Comparison of ENCODE assay signal across 30 cellular contexts in genomic region chr10:44715081-44715480, GRCh38.
A peak's percentile ranks its signal among the peaks of the same experiment; 100 is the strongest.
DNase-seq lines count a peak whose midpoint lies in the region; ATAC-seq, FAIRE-seq and TF ChIP-seq lines count a peak whose summit lies in the region.
"Had no signal": no experiment of that assay in that cellular context is flagged by ENCODE, and none has a peak within 500 bp of the region (broad histone marks: within the 10 kb centered on the region; RNA-seq: fewer than 3 reads in every experiment).

No MANE protein-coding gene starts in this region.

- peaks cover 13% of the 10 kb centered on the region for H3K4me1 ChIP-seq in astrocyte (ENCODE audit: insufficient read depth, low read length)
- H3K4me1 ChIP-seq: right atrium auricular region, uterus had no signal

- TF ChIP-seq CTCF in astrocyte (IDR thresholded peaks at IDR 0.05; ENCODE audit: insufficient read depth, low read depth, low read length) (no peak), fibroblast of the aortic adventitia (IDR thresholded peaks at IDR 0.05; ENCODE audit: insufficient read depth, low read length) (no peak)

- H4K20me1 ChIP-seq in astrocyte (ENCODE audit: insufficient read depth, low read length), result no peaks in the 10 kb centered on the region

- no peak overlapping the region for H3K4me3 Mint-ChIP-seq in astrocyte (ENCODE audit: unreplicated experiment)
- H3K4me3 Mint-ChIP-seq: brain; CD4-positive, alpha-beta memory T cell; effector memory CD8-positive, alpha-beta T cell; memory B cell; T-cell had no signal

- no peaks in the 10 kb centered on the region for H3K27me3 Mint-ChIP-seq in astrocyte (ENCODE audit: low read depth, unreplicated experiment)
- H3K27me3 Mint-ChIP-seq: brain; effector memory CD8-positive, alpha-beta T cell; memory B cell had no signal

- no peaks in the 10 kb centered on the region for H3K36me3 Mint-ChIP-seq in astrocyte (ENCODE audit: low read depth, unreplicated experiment)
- H3K36me3 Mint-ChIP-seq: activated naive CD4-positive, alpha-beta T cell treated with anti-CD3 and anti-CD28 coated beads, Interleukin-2, amount 50 U/mL, for 72 hours; brain; CD4-positive, alpha-beta memory T cell; memory B cell; T-cell had no signal

- H3K4me1 Mint-ChIP-seq in astrocyte (ENCODE audit: low read depth, unreplicated experiment), result peaks cover 10% of the 10 kb centered on the region
- H3K4me1 Mint-ChIP-seq: brain; CD4-positive, alpha-beta memory T cell; memory B cell; T-cell had no signal

- H3K9me3 Mint-ChIP-seq in astrocyte (ENCODE audit: unreplicated experiment), result no peaks in the 10 kb centered on the region
- H3K9me3 Mint-ChIP-seq: activated T-helper 2 cell treated with anti-CD3 and anti-CD28 coated beads, Interferon-gamma antibody, Interleukin-2, Interleukin-4, amounts not matched to agents 10 μg/mL and 5 μg/mL and 100 μg/mL, durations not matched to agents 14 hours and 24 hours and 36 hours had no signal

- H3K27me3 ChIP-seq in astrocyte (ENCODE audit: insufficient read depth, low read length), result no peaks in the 10 kb centered on the region
- H3K27me3 ChIP-seq: right atrium auricular region, uterus had no signal

- no peak for ATAC-seq in GM19324 (IDR thresholded peaks at IDR 0.05; ENCODE audit: low FRiP score, unreplicated experiment)
- no peak for ATAC-seq in HG02571 (IDR thresholded peaks at IDR 0.05; ENCODE audit: unreplicated experiment)
- ATAC-seq: activated naive CD4-positive, alpha-beta T cell treated with anti-CD3 and anti-CD28 coated beads, Interleukin-2, amount 50 U/mL, for 72 hours; effector memory CD8-positive, alpha-beta T cell; GM12878; PC-3; T-cell had no signal

- H3K79me2 ChIP-seq in astrocyte (ENCODE audit: insufficient read depth, low read length), result no peaks in the 10 kb centered on the region

- H3K27ac Mint-ChIP-seq in astrocyte (ENCODE audit: unreplicated experiment), result peak overlapping the region; percentile 36
- H3K27ac Mint-ChIP-seq: activated naive CD4-positive, alpha-beta T cell treated with anti-CD3 and anti-CD28 coated beads, Interleukin-2, amount 50 U/mL, for 72 hours; activated T-helper 2 cell treated with anti-CD3 and anti-CD28 coated beads, Interferon-gamma antibody, Interleukin-2, Interleukin-4, amounts not matched to agents 10 μg/mL and 5 μg/mL and 100 μg/mL, durations not matched to agents 14 hours and 24 hours and 36 hours; brain; CD4-positive, alpha-beta memory T cell; effector memory CD8-positive, alpha-beta T cell; memory B cell; T-cell had no signal

- no peaks in the 10 kb centered on the region for H3K36me3 ChIP-seq in astrocyte (ENCODE audit: insufficient read depth, low read length)
- H3K36me3 ChIP-seq: right atrium auricular region, thoracic aorta, uterus had no signal

- DNase-seq in ELR (ENCODE audit: low read depth), result peak; percentile 42
- DNase-seq in astrocyte (ENCODE audit: low read depth), result peak; percentile 95
- DNase-seq in fibroblast of the aortic adventitia (ENCODE audit: low read depth), result peak; percentile 77
- DNase-seq in stromal cell of bone marrow (ENCODE audit: low read depth), result peak; percentile 21
- no peak for DNase-seq in GF-D8 (lab: John Stamatoyannopoulos, UW)
- DNase-seq: activated CD4-positive, alpha-beta T cell treated with anti-CD3 and anti-CD28 coated beads, Interleukin-2, amount 50 U/mL, for 48 hours; activated CD8-positive, alpha-beta memory T cell treated with anti-CD3 and anti-CD28 coated beads, Interleukin-2, amount 50 U/mL, for 48 hours; CD4-positive, alpha-beta memory T cell; DMS 273 treated with DMSO at 0.1 percent for 48 hours; effector memory CD8-positive, alpha-beta T cell; KG1; left cardiac atrium; NCI-H524; occipital lobe; PC-3; SIG-M5; stimulated activated CD4-positive, alpha-beta T cell treated with anti-CD3 and anti-CD28 coated beads, Interleukin-4, amount 100 ng/mL, for 4 hours; stimulated activated naive CD4-positive, alpha-beta T cell treated with Interleukin-2 at 50 U/mL for 16 hours; T-cell; uterus had no signal

- peak overlapping the region; percentile 58 for H3K27ac ChIP-seq in astrocyte (ENCODE audit: low read depth, low read length)
- H3K27ac ChIP-seq: right atrium auricular region, thoracic aorta, uterus had no signal

- peak overlapping the region; percentile 28 for H3K9ac ChIP-seq in astrocyte (ENCODE audit: low read length)

- no peaks in the 10 kb centered on the region for H3K9me3 ChIP-seq in astrocyte (ENCODE audit: insufficient read depth, low read depth, low read length)

- H3K4me2 ChIP-seq in astrocyte (ENCODE audit: low read length), result peak overlapping the region; percentile 65

- no peak overlapping the region for H3K4me3 ChIP-seq in astrocyte (ENCODE audit: insufficient read depth, low read depth, low read length)
- no peak overlapping the region for H3K4me3 ChIP-seq in fibroblast of the aortic adventitia (ENCODE audit: low read depth, low read length)
- H3K4me3 ChIP-seq: GM12878, right atrium auricular region, thoracic aorta, uterus had no signal

- FAIRE-seq in astrocyte (lab: Jason Lieb, UNC), result peak; percentile 96
- FAIRE-seq: G401.6, GM12878 had no signal

- H2AFZ ChIP-seq in astrocyte (ENCODE audit: low read depth, low read length), result peak overlapping the region; percentile 57
